36 cellular contexts compared by ENCODE assay signal in genomic region chr17:55458287-55458900, GRCh38. TPM values are rescaled to one million over a fixed set of nuclear protein-coding genes. Genes with fewer than 3 reads are reported as not detected.
DNase-seq lines count a peak whose midpoint lies in the region; ATAC-seq, FAIRE-seq and TF ChIP-seq lines count a peak whose summit lies in the region.
"Had no signal": no experiment of that assay in that cellular context is flagged by ENCODE, and none has a peak within 500 bp of the region (broad histone marks: within the 10 kb centered on the region; RNA-seq: fewer than 3 reads in every experiment).

No MANE protein-coding gene starts in this region.

- H3K14ac ChIP-seq in H1 (ENCODE audit: insufficient read length): no peak overlapping the region

- no peaks in the 10 kb centered on the region for H3K79me2 ChIP-seq in HepG2 (ENCODE audit: insufficient read depth, low read length)
- H3K79me2 ChIP-seq in PC-9 (ENCODE audit: low read depth): no peaks in the 10 kb centered on the region
- no peaks in the 10 kb centered on the region for H3K79me2 ChIP-seq in H1 (ENCODE audit: control insufficient read depth in 1 of 2, insufficient read depth in 2 of 2, low read length in 2 of 2)

- DNase-seq in HepG2 (ENCODE audit: low spot score) (no peak), right lobe of liver (no peak), PC-9 (no peak), H1 (ENCODE audit: low read depth in 1 of 2, low spot score in 2 of 2) (no peak), testis (peak; percentile 36), DMS79 treated with DMSO at 0.1 percent for 48 hours (lab: John Stamatoyannopoulos, UW) (no peak), upper lobe of right lung (no peak)
- DNase-seq: activated gamma-delta T cell; activated naive CD8-positive, alpha-beta T cell treated with anti-CD3 and anti-CD28 coated beads, Interleukin-2, amount 10 ng/mL, durations not matched to agents 7 days and 5 days; BE2C; caudate nucleus; CD8-positive, alpha-beta T cell; cortex of kidney; effector memory CD8-positive, alpha-beta T cell; islet precursor cell; midbrain; naive B cell; NCI-H1417; NCI-H2081; NCI-H226; NCI-H82; T-cell; transverse colon had no signal

- no peak for TF ChIP-seq EP300 in HepG2 (IDR thresholded peaks at IDR 0.05; ENCODE audit: low read depth in 2 of 2, low read length in 2 of 2)
- TF ChIP-seq EP300 in HepG2 (CRISPR knock-in tag; IDR thresholded peaks at IDR 0.05; ENCODE audit: borderline replicate concordance): no peak
- no peak for TF ChIP-seq EP300 in H1 (IDR thresholded peaks at IDR 0.05; ENCODE audit: borderline replicate concordance in 1 of 2, low read depth in 2 of 2, low read length in 2 of 2)

- no peak overlapping the region for H3K4me3 ChIP-seq in HepG2 (replicated peaks in 1 of 3; ENCODE audit: insufficient read depth in 1 of 3, low read depth in 2 of 3, low read length in 3 of 3)
- no peak overlapping the region for H3K4me3 ChIP-seq in right lobe of liver
- no peak overlapping the region for H3K4me3 ChIP-seq in PC-9
- H3K4me3 ChIP-seq in H1 (ENCODE audit: extremely low read depth in 1 of 4, insufficient read depth in 2 of 4, low read depth in 3 of 4, low read length in 4 of 4): no peak overlapping the region
- H3K4me3 ChIP-seq in testis: peak overlapping the region; percentile 25 to 43
- no peak overlapping the region for H3K4me3 ChIP-seq in upper lobe of right lung
- H3K4me3 ChIP-seq: ascending aorta, SJSA1, transverse colon had no signal

- H3K36me3 ChIP-seq in HepG2 (replicated peaks in 1 of 2; ENCODE audit: control insufficient read depth in 1 of 2, insufficient read depth in 2 of 2, low read length in 2 of 2): no peaks in the 10 kb centered on the region
- H3K36me3 ChIP-seq in right lobe of liver: no peaks in the 10 kb centered on the region
- no peaks in the 10 kb centered on the region for H3K36me3 ChIP-seq in PC-9 (ENCODE audit: low read depth)
- H3K36me3 ChIP-seq in H1 (ENCODE audit: control insufficient read depth in 2 of 4, insufficient read depth in 4 of 4, low read length in 3 of 4): no peaks in the 10 kb centered on the region
- H3K36me3 ChIP-seq in testis (ENCODE audit: low read depth, missing control alignments): no peaks in the 10 kb centered on the region
- no peaks in the 10 kb centered on the region for H3K36me3 ChIP-seq in upper lobe of right lung
- H3K36me3 ChIP-seq: ascending aorta, BE2C, neutrophil, SJSA1, transverse colon had no signal

- H3K4me1 ChIP-seq in HepG2 (ENCODE audit: insufficient read depth, low read length) (peaks cover 48% of the 10 kb centered on the region), right lobe of liver (peaks cover 0 to 13% (median 0%) of the 10 kb centered on the region in 4 donors), PC-9 (replicated peaks; ENCODE audit: insufficient read depth) (peaks cover 56% of the 10 kb centered on the region), H1 (replicated peaks in 1 of 4; ENCODE audit: control insufficient read depth in 3 of 4, insufficient read depth in 4 of 4, low read length in 3 of 4) (peaks cover 1 to 9% (median 4%) of the 10 kb centered on the region in 4 experiments; a peak in 4 of 7 replicates), testis (no peaks in the 10 kb centered on the region), upper lobe of right lung (peaks cover 3% of the 10 kb centered on the region)
- H3K4me1 ChIP-seq: ascending aorta, BE2C had no signal

- no TSS peak for BruUV-seq in HepG2 (replicated peaks; lab: Mats Ljungman, UMichigan)
- no TSS peak for BruUV-seq in PC-9 (replicated peaks; lab: Mats Ljungman, UMichigan)

- intact Hi-C loops in HepG2 (cut with micrococcal nuclease; ENCODE audit: unreplicated experiment) (loop anchor here (5.0 kb wide), 2 partner anchors 36 to 39 kb away; partner anchors contain the start of gene MMD), right lobe of liver (cut with DNase I) (no loop called here), PC-9 (cut with micrococcal nuclease; ENCODE audit: unreplicated experiment) (no loop called here), testis (cut with DNase I; ENCODE audit: low total_unique reads) (no loop called here), upper lobe of right lung (cut with DNase I) (no loop called here)

- CTCF ChIA-PET in HepG2 (lab: Yijun Ruan, JAX; ENCODE audit: low intra/inter-chr PET ratio, low total read pairs): no interaction called here
- CTCF ChIA-PET in PC-9 (lab: Charles Lee): no interaction called here
- CTCF ChIA-PET in H1 (lab: Charles Lee; ENCODE audit: partially characterized antibody): interaction anchor here (1.6 kb wide), 1 partner anchor 56 kb away, joined by 5 read pairs; no protein-coding TSS in a partner anchor

- POLR2A ChIA-PET in HepG2 (lab: Yijun Ruan, JAX): no interaction called here
- POLR2A ChIA-PET in PC-9 (lab: Charles Lee; ENCODE audit: unreplicated experiment): interaction anchor here (0.6 kb wide), 1 partner anchor 1141 kb away, joined by 15 read pairs; no protein-coding TSS in a partner anchor
- POLR2A ChIA-PET in H1 (lab: Charles Lee; ENCODE audit: partially characterized antibody): no interaction called here

- no peaks in the 10 kb centered on the region for H3K79me1 ChIP-seq in H1 (ENCODE audit: low read depth, low read length)

- ATAC-seq in HepG2 (no peak), right lobe of liver (no peak), GM19328 (IDR thresholded peaks at IDR 0.05; ENCODE audit: unreplicated experiment) (no peak), upper lobe of right lung (no peak)
- ATAC-seq: CD8-positive, alpha-beta T cell; effector memory CD8-positive, alpha-beta T cell; sciatic nerve; T-cell had no signal

- H3K27ac ChIP-seq in HepG2 (ENCODE audit: extremely low read length, insufficient read depth, low read length) (no peak overlapping the region), right lobe of liver (no peak overlapping the region), PC-9 (no peak overlapping the region), H1 (ENCODE audit: low read depth, low read length) (no peak overlapping the region), testis (no peak overlapping the region), upper lobe of right lung (no peak overlapping the region)
- H3K27ac ChIP-seq: ascending aorta, neutrophil, RWPE1, SJSA1, transverse colon had no signal

- no peak overlapping the region for H2BK15ac ChIP-seq in H1 (ENCODE audit: low read length)

- H4K5ac ChIP-seq in H1 (ENCODE audit: insufficient read length, low read depth, low read length): no peak overlapping the region

- H3K18ac ChIP-seq in H1 (ENCODE audit: extremely low read depth, low read length): no peak overlapping the region

- no peak overlapping the region for H2BK20ac ChIP-seq in H1 (ENCODE audit: low read length)

- no peaks in the 10 kb centered on the region for H3K27me3 ChIP-seq in HepG2 (ENCODE audit: control insufficient read depth in 1 of 2, insufficient read depth in 2 of 2, low read length in 2 of 2)
- H3K27me3 ChIP-seq in right lobe of liver: no peaks in the 10 kb centered on the region
- no peaks in the 10 kb centered on the region for H3K27me3 ChIP-seq in PC-9 (ENCODE audit: insufficient read depth, low read depth)
- no peaks in the 10 kb centered on the region for H3K27me3 ChIP-seq in H1 (replicated peaks in 1 of 4; ENCODE audit: control insufficient read depth in 3 of 4, extremely low read depth in 1 of 4, insufficient read depth in 3 of 4, low read length in 3 of 4)
- H3K27me3 ChIP-seq in testis: no peaks in the 10 kb centered on the region
- H3K27me3 ChIP-seq in upper lobe of right lung: no peaks in the 10 kb centered on the region
- H3K27me3 ChIP-seq: ascending aorta, BE2C, SJSA1, transverse colon had no signal

- H3K9me3 ChIP-seq in HepG2 (ENCODE audit: low read length) (no peaks in the 10 kb centered on the region), right lobe of liver (no peaks in the 10 kb centered on the region), PC-9 (ENCODE audit: insufficient read depth, low read depth) (no peaks in the 10 kb centered on the region), H1 (ENCODE audit: insufficient read depth in 2 of 2, low read depth in 1 of 2, low read length in 1 of 2) (no peaks in the 10 kb centered on the region), testis (no peaks in the 10 kb centered on the region), upper lobe of right lung (no peaks in the 10 kb centered on the region)
- H3K9me3 ChIP-seq: ascending aorta, BE2C, neutrophil, SJSA1, transverse colon had no signal

- H3K4ac ChIP-seq in H1 (replicated peaks; ENCODE audit: insufficient read length, low read depth, low read length): no peak overlapping the region

- no peak for FAIRE-seq in HepG2 (lab: Jason Lieb, UNC)
- FAIRE-seq in H1 (lab: Jason Lieb, UNC): no peak
- FAIRE-seq: GM12892 had no signal

- H4K91ac ChIP-seq in H1 (replicated peaks; ENCODE audit: insufficient read length, low read length): no peak overlapping the region

- no peak for TF ChIP-seq POLR2A in HepG2 (IDR thresholded peaks at IDR 0.05; ENCODE audit: insufficient read depth in 1 of 2, low read depth in 2 of 2, low read length in 2 of 2)
- no peak for TF ChIP-seq POLR2A in right lobe of liver (IDR thresholded peaks at IDR 0.05)
- no peak for TF ChIP-seq POLR2A in H1 (IDR thresholded peaks at IDR 0.05; ENCODE audit: control extremely low read depth in 1 of 2, low read depth in 2 of 2, low read length in 2 of 2)
- no peak for TF ChIP-seq POLR2A in testis (IDR thresholded peaks at IDR 0.05)

- H3K4me2 ChIP-seq in HepG2 (ENCODE audit: low read depth, low read length): no peak overlapping the region
- H3K4me2 ChIP-seq in PC-9: peak overlapping the region; percentile 55
- H3K4me2 ChIP-seq in H1 (ENCODE audit: insufficient read depth in 1 of 2, low read depth in 2 of 2, low read length in 2 of 2): no peak overlapping the region

- H3K23me2 ChIP-seq in H1 (ENCODE audit: low read depth, low read length): no peaks in the 10 kb centered on the region

- no peak overlapping the region for H3K23ac ChIP-seq in H1 (ENCODE audit: insufficient read length)

- H2AFZ ChIP-seq in HepG2 (ENCODE audit: low read length) (no peak overlapping the region), PC-9 (no peak overlapping the region), H1 (ENCODE audit: low read length) (0 out of 2 replicates have a peak overlapping the region, but pooled peaks have one; percentile 32)

- no peak overlapping the region for H2BK120ac ChIP-seq in H1 (replicated peaks; ENCODE audit: low read depth, low read length)

- no peak overlapping the region for H3K9ac ChIP-seq in HepG2 (ENCODE audit: insufficient read depth, low read depth, low read length)
- no peak overlapping the region for H3K9ac ChIP-seq in H1 (replicated peaks in 1 of 4; ENCODE audit: extremely low read depth in 1 of 4, low read depth in 3 of 4, low read length in 3 of 4)

- no peak overlapping the region for H2BK12ac ChIP-seq in H1 (ENCODE audit: low read depth, low read length)

- 93% methylated on average over 16 of the region's 22 CpGs for WGBS in HepG2 (ENCODE audit: low lambda C conversion rate)
- WGBS in right lobe of liver (ENCODE audit: insufficient coverage, low coverage, low lambda C conversion rate, missing lambda C conversion rate): 71% methylated on average over 8 of the region's 22 CpGs
- WGBS in H1 (ENCODE audit: extremely low coverage in 1 of 2, insufficient coverage in 1 of 2, insufficient read length in 1 of 2, insufficient replicate concordance in 2 of 2, low coverage in 1 of 2, low lambda C conversion rate in 2 of 2, missing lambda C conversion rate in 1 of 2), 2 experiments: 94% methylated on average over 18 of the region's 22 CpGs; no CpG with 5 or more reads in 1 of the 2 experiments
- WGBS in testis, 2 donors: 66 to 70% methylated on average over 20 to 22 of the region's 22 CpGs

- no peak overlapping the region for H2BK5ac ChIP-seq in H1 (ENCODE audit: low read depth, low read length)

- H3K56ac ChIP-seq in H1 (replicated peaks; ENCODE audit: insufficient read length, low read depth, low read length): no peak overlapping the region

- H4K20me1 ChIP-seq in HepG2 (ENCODE audit: insufficient read depth, low read length): no peaks in the 10 kb centered on the region
- H4K20me1 ChIP-seq in PC-9 (ENCODE audit: insufficient read depth): no peaks in the 10 kb centered on the region
- no peaks in the 10 kb centered on the region for H4K20me1 ChIP-seq in H1 (replicated peaks in 1 of 2; ENCODE audit: control insufficient read depth in 1 of 2, insufficient read depth in 2 of 2, low read length in 2 of 2)

- H3K9me2 ChIP-seq in PC-9 (ENCODE audit: insufficient read depth): no peaks in the 10 kb centered on the region

- TF ChIP-seq RAD21 in HepG2 (CRISPR knock-in tag; IDR thresholded peaks at IDR 0.05): no peak
- no peak for TF ChIP-seq RAD21 in H1 (IDR thresholded peaks at IDR 0.05 in 1 of 2, conservative IDR thresholded peaks at IDR 0.05 in 1 of 2; ENCODE audit: low read depth in 2 of 2, low read length in 2 of 2)

- no peak overlapping the region for H2AK5ac ChIP-seq in H1 (ENCODE audit: low read depth, low read length)

- no peak for TF ChIP-seq CTCF in HepG2 (CRISPR knock-in tag; IDR thresholded peaks at IDR 0.05)
- TF ChIP-seq CTCF in right lobe of liver (IDR thresholded peaks at IDR 0.05): no peak
- TF ChIP-seq CTCF in PC-9 (conservative IDR thresholded peaks at IDR 0.05): no peak
- TF ChIP-seq CTCF in H1 (IDR thresholded peaks at IDR 0.05; ENCODE audit: control extremely low read depth in 1 of 3, insufficient read depth in 1 of 3, low read depth in 1 of 3, low read length in 3 of 3): no peak
- no peak for TF ChIP-seq CTCF in testis (IDR thresholded peaks at IDR 0.05)
- no peak for TF ChIP-seq CTCF in upper lobe of right lung (IDR thresholded peaks at IDR 0.05)

- in situ Hi-C loops in HepG2 (cut with HindIII; ENCODE audit: extremely low pct_ligation_motif_present, low pct_unique_long_range_greater_than_20kb): no loop called here

- peaks cover 27% of the 10 kb centered on the region for H3F3A ChIP-seq in PC-9 (ENCODE audit: insufficient read depth, low read depth)

- H4K8ac ChIP-seq in H1 (ENCODE audit: extremely low read depth, insufficient read depth, low read length): no peak overlapping the region

RNA-seq across cellular contexts. Expression of gene MMD, which starts 36.8 kb away (rescaled TPM):
- total RNA-seq in HepG2 (2016; rRNA removed; fragmentation: Illumina TruSeq; extraction: Trizol) (121 and 137 TPM in 2 replicates), right lobe of liver (10 to 100 TPM in 4 of 6 experiments, 1 to 10 TPM in 2; 2.8 to 17.2 (median 12.4) TPM), PC-9 (2021) (7.2 and 9.9 TPM in 2 replicates), testis (10 to 100 TPM; 53.7 to 73.1 TPM), upper lobe of right lung (16.0 TPM)
- 99.7 and 114 TPM in 2 replicates for total RNA-seq in HepG2 (2016; cell fraction: cytosol; rRNA removed; fragmentation: Illumina TruSeq; extraction: Trizol; ENCODE audit: low read depth)
- 116 and 133 TPM in 2 replicates for total RNA-seq in HepG2 (2016; cell fraction: insoluble cytoplasmic fraction; rRNA removed; fragmentation: Illumina TruSeq; extraction: Trizol)
- 235 and 252 TPM in 2 replicates for total RNA-seq in HepG2 (2016; cell fraction: membrane; rRNA removed; fragmentation: Illumina TruSeq; extraction: Trizol)
- total RNA-seq in HepG2 (2016; cell fraction: nucleus; rRNA removed; fragmentation: Illumina TruSeq; extraction: Trizol): 88.1 and 105 TPM in 2 replicates
- polyA plus RNA-seq in HepG2 (2011; rRNA removed) (183 and 225 TPM in 2 replicates), H1 (2011; rRNA removed) (22.1 and 28.2 TPM in 2 replicates), testis (ENCODE audit: insufficient read depth, low read depth, low replicate concordance) (38.3 TPM)
- 146 and 162 TPM in 2 replicates for polyA plus RNA-seq in HepG2 (2011; cell fraction: cytosol; rRNA removed)
- 117 and 147 TPM in 2 replicates for polyA plus RNA-seq in HepG2 (2011; cell fraction: nucleus; rRNA removed)
- polyA plus RNA-seq in HepG2 (2012): 189 and 194 TPM in 2 replicates
- 146 and 160 TPM in 2 replicates for polyA plus RNA-seq in HepG2 (2016; cell fraction: cytosol; fragmentation: Illumina TruSeq; extraction: Trizol; ENCODE audit: low read depth)
- polyA plus RNA-seq in HepG2 (2016; cell fraction: insoluble cytoplasmic fraction; fragmentation: Illumina TruSeq; extraction: Trizol; ENCODE audit: low read depth): 156 and 164 TPM in 2 replicates
- polyA plus RNA-seq in HepG2 (2016; cell fraction: membrane; fragmentation: Illumina TruSeq; extraction: Trizol; ENCODE audit: low read depth): 231 and 245 TPM in 2 replicates
- polyA plus RNA-seq in HepG2 (2016; cell fraction: nucleus; fragmentation: Illumina TruSeq; extraction: Trizol; ENCODE audit: insufficient read depth, low read depth): 151 and 156 TPM in 2 replicates
- polyA minus RNA-seq in HepG2 (2011; rRNA and poly(A)+ RNA removed; ENCODE audit: low replicate concordance): 4.3 and 244 TPM in 2 replicates
- polyA minus RNA-seq in HepG2 (2011; cell fraction: cytosol; rRNA and poly(A)+ RNA removed): 111 and 112 TPM in 2 replicates
- polyA minus RNA-seq in HepG2 (2011; cell fraction: nucleus; rRNA and poly(A)+ RNA removed): 154 and 170 TPM in 2 replicates
- 34.0 and 37.8 TPM in 2 replicates for total RNA-seq in H1 (2021; fragmentation: NEBNext Ultra II Directional; extraction: Animal tissue kit (Norgen Biotek cat#: 25700))
- 23.4 TPM for polyA plus RNA-seq in H1 (2011; cell fraction: cytosol; rRNA removed)
- 22.0 TPM for polyA plus RNA-seq in H1 (2011; cell fraction: nucleus; rRNA removed)
- 18.6 to 24.4 TPM (median 22.7 TPM) in 4 replicates for polyA plus RNA-seq in H1 (2012, experiment 1 of 2)
- 5.0 TPM for polyA plus RNA-seq in H1 (2012, experiment 2 of 2)
- 29.4 TPM for polyA plus RNA-seq in H1 (2013, experiment 1 of 2)
- polyA plus RNA-seq in H1 (2013, experiment 2 of 2): 32.1 TPM
- polyA minus RNA-seq in H1 (2011; rRNA and poly(A)+ RNA removed): 19.3 and 23.3 TPM in 2 replicates
- 9.0 TPM for polyA minus RNA-seq in H1 (2011; cell fraction: cytosol; rRNA and poly(A)+ RNA removed)
- polyA minus RNA-seq in H1 (2011; cell fraction: nucleus; rRNA and poly(A)+ RNA removed): 20.8 TPM

RNA-seq across cellular contexts. Expression of gene SMIM36, which starts 52.9 kb away (rescaled TPM):
- total RNA-seq in HepG2 (2016; rRNA removed; fragmentation: Illumina TruSeq; extraction: Trizol): not detected in 2 replicates
- not detected in 2 replicates for total RNA-seq in HepG2 (2016; cell fraction: cytosol; rRNA removed; fragmentation: Illumina TruSeq; extraction: Trizol; ENCODE audit: low read depth)
- total RNA-seq in HepG2 (2016; cell fraction: insoluble cytoplasmic fraction; rRNA removed; fragmentation: Illumina TruSeq; extraction: Trizol): not detected in 2 replicates
- total RNA-seq in HepG2 (2016; cell fraction: membrane; rRNA removed; fragmentation: Illumina TruSeq; extraction: Trizol): not detected in 2 replicates
- total RNA-seq in HepG2 (2016; cell fraction: nucleus; rRNA removed; fragmentation: Illumina TruSeq; extraction: Trizol): not detected in 2 replicates
- not detected in 2 replicates for polyA plus RNA-seq in HepG2 (2011; rRNA removed)
- not detected in 2 replicates for polyA plus RNA-seq in HepG2 (2011; cell fraction: cytosol; rRNA removed)
- polyA plus RNA-seq in HepG2 (2011; cell fraction: nucleus; rRNA removed): not detected in 2 replicates
- not detected in 2 replicates for polyA plus RNA-seq in HepG2 (2012)
- polyA plus RNA-seq in HepG2 (2016; cell fraction: cytosol; fragmentation: Illumina TruSeq; extraction: Trizol; ENCODE audit: low read depth): not detected in 2 replicates
- polyA plus RNA-seq in HepG2 (2016; cell fraction: insoluble cytoplasmic fraction; fragmentation: Illumina TruSeq; extraction: Trizol; ENCODE audit: low read depth): not detected in 2 replicates
- polyA plus RNA-seq in HepG2 (2016; cell fraction: membrane; fragmentation: Illumina TruSeq; extraction: Trizol; ENCODE audit: low read depth): not detected in 2 replicates
- polyA plus RNA-seq in HepG2 (2016; cell fraction: nucleus; fragmentation: Illumina TruSeq; extraction: Trizol; ENCODE audit: insufficient read depth, low read depth): not detected in 2 replicates
- not detected in 2 replicates for polyA minus RNA-seq in HepG2 (2011; rRNA and poly(A)+ RNA removed; ENCODE audit: low replicate concordance)
- polyA minus RNA-seq in HepG2 (2011; cell fraction: cytosol; rRNA and poly(A)+ RNA removed): not detected in 2 replicates
- polyA minus RNA-seq in HepG2 (2011; cell fraction: nucleus; rRNA and poly(A)+ RNA removed): not detected in 2 replicates
- not detected for total RNA-seq in right lobe of liver
- not detected in 2 replicates for total RNA-seq in PC-9 (2021)
- total RNA-seq in H1 (2021; fragmentation: NEBNext Ultra II Directional; extraction: Animal tissue kit (Norgen Biotek cat#: 25700)): not detected in 2 replicates
- not detected in 2 replicates for polyA plus RNA-seq in H1 (2011; rRNA removed)
- not detected for polyA plus RNA-seq in H1 (2011; cell fraction: cytosol; rRNA removed)
- polyA plus RNA-seq in H1 (2011; cell fraction: nucleus; rRNA removed): not detected
- polyA plus RNA-seq in H1 (2012, experiment 1 of 2): not detected in 4 replicates
- not detected for polyA plus RNA-seq in H1 (2012, experiment 2 of 2)
- not detected for polyA plus RNA-seq in H1 (2013, experiment 1 of 2)
- not detected for polyA plus RNA-seq in H1 (2013, experiment 2 of 2)
- not detected in 2 replicates for polyA minus RNA-seq in H1 (2011; rRNA and poly(A)+ RNA removed)
- not detected for polyA minus RNA-seq in H1 (2011; cell fraction: cytosol; rRNA and poly(A)+ RNA removed)
- not detected for polyA minus RNA-seq in H1 (2011; cell fraction: nucleus; rRNA and poly(A)+ RNA removed)
- total RNA-seq in testis: 1 to 10 TPM in 1 of 2 donors, under 1 TPM in 1; 0.55 to 9.5 TPM
- 26.0 TPM for polyA plus RNA-seq in testis (ENCODE audit: insufficient read depth, low read depth, low replicate concordance)
- total RNA-seq in upper lobe of right lung: not detected
- total RNA-seq: activated CD4-positive, alpha-beta T cell treated with anti-CD3 and anti-CD28 coated beads, Interleukin-2, amount 10 ng/mL, durations not matched to agents 24 days and 14 days; activated CD8-positive, alpha-beta memory T cell treated with anti-CD3 and anti-CD28 coated beads for 36 hours; activated naive CD8-positive, alpha-beta T cell treated with anti-CD3 and anti-CD28 coated beads, Interleukin-2, amount 10 ng/mL, durations not matched to agents 7 days and 5 days; ascending aorta; CD8-positive, alpha-beta T cell; epithelial cell of proximal tubule; HT1080; liver; progenitor cell of endocrine pancreas; sciatic nerve; SJSA1; T-cell; transverse colon had no signal
- polyA plus RNA-seq: liver had no signal

Comparison
In these comparisons a context has a peak if more than half of its experiments do, and no peak if none do; other contexts are left out.
1. H3K4me3 ChIP-seq: peak in testis (2 of 2); none in HepG2 (0 of 3), right lobe of liver (0 of 3), PC-9 (single experiment), H1 (0 of 4) and upper lobe of right lung (single experiment).